10 cellular contexts compared by ENCODE assay signal in the genomic region with DNA sequence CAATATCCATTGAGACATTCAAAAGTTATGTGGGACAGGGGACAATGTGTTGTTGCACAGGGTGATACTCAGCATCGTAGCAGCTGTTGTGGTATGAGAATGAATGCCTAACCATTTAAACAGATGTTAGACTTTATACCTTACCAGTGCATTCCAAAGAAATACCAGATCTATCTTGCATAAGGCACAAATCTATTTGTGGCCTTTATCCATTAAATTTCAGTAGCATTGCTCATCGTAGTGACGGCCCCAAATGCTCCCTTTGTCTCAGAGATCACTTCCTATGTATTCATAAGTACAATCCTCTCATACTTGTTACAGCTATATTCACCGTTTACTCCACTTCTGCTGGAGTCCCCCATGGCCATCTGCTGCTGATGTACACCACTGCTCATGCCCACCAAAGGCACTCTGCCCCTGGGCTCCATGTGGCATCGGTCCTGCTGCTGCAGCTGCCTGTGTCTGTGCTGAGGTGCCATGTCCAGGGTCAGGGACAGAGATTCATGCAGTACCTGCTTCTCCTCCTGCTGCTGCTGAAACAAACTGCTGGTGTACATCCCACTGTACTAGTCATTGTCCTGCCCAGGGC.
DNase-seq lines count a peak whose midpoint lies in the region; ATAC-seq and TF ChIP-seq lines count a peak whose summit lies in the region.
"Had no signal": no experiment of that assay in that cellular context is flagged by ENCODE, and none has a peak within 500 bp of the region (broad histone marks: within the 10 kb centered on the region; RNA-seq: fewer than 3 reads in every experiment).

No MANE protein-coding gene starts in this region.

- H2AFZ ChIP-seq in osteoblast (ENCODE audit: low read length), result no peak overlapping the region

- no peak overlapping the region for H3K4me3 ChIP-seq in RWPE2 (ENCODE audit: severe bottlenecking)
- H3K4me3 ChIP-seq in osteoblast (ENCODE audit: insufficient read depth, low read length), result peak overlapping the region; percentile 34

- H3K27ac ChIP-seq in RWPE2 (ENCODE audit: poor library complexity, severe bottlenecking), result peak overlapping the region; percentile 98
- peak overlapping the region; percentile 83 for H3K27ac ChIP-seq in osteoblast (ENCODE audit: low read depth, low read length)

- no peaks in the 10 kb centered on the region for H4K20me1 ChIP-seq in osteoblast (ENCODE audit: insufficient read depth, low read length)

- H3K4me1 ChIP-seq in RWPE2 (ENCODE audit: insufficient read depth, poor library complexity, severe bottlenecking), result peaks cover 39% of the 10 kb centered on the region
- H3K4me1 ChIP-seq in osteoblast (ENCODE audit: insufficient read depth, low read length), result peaks cover 60% of the 10 kb centered on the region

- H3K27me3 ChIP-seq in RWPE2 (ENCODE audit: insufficient read depth, poor library complexity, severe bottlenecking) (no peaks in the 10 kb centered on the region), osteoblast (ENCODE audit: insufficient read depth, low read length) (no peaks in the 10 kb centered on the region)

- ATAC-seq in RWPE2 (ENCODE audit: low read depth), result peak; percentile 84
- no peak for ATAC-seq in HG03139 (IDR thresholded peaks at IDR 0.05; ENCODE audit: unreplicated experiment)
- no peak for ATAC-seq in GM19023 (IDR thresholded peaks at IDR 0.05; ENCODE audit: unreplicated experiment)

- DNase-seq in COLO829 (ENCODE audit: low spot score) (peak; percentile 70), RWPE2 (ENCODE audit: low spot score) (peak; percentile 59), fibroblast of gingiva (ENCODE audit: low read depth) (peak; percentile 94), osteoblast (ENCODE audit: insufficient read length, low spot score, missing footprints) (peak; percentile 22), NCI-H510A treated with DMSO at 0.1 percent for 48 hours (lab: John Stamatoyannopoulos, UW) (no peak), GM20000 (ENCODE audit: low spot score) (no peak)
- DNase-seq: mesendoderm, OCI-M1 had no signal

- no peaks in the 10 kb centered on the region for H3K9me3 ChIP-seq in RWPE2 (ENCODE audit: severe bottlenecking)
- no peaks in the 10 kb centered on the region for H3K9me3 ChIP-seq in osteoblast (ENCODE audit: low read depth, low read length)

- TF ChIP-seq CTCF in RWPE2 (IDR thresholded peaks at IDR 0.05; ENCODE audit: poor library complexity, severe bottlenecking) (no peak), osteoblast (IDR thresholded peaks at IDR 0.05; ENCODE audit: extremely low read depth, low read depth, low read length) (no peak), GM20000 (IDR thresholded peaks at IDR 0.05; ENCODE audit: extremely low read depth, missing control alignments) (no peak)

- H3K36me3 ChIP-seq in RWPE2 (ENCODE audit: low read depth), result no peaks in the 10 kb centered on the region
- H3K36me3 ChIP-seq in osteoblast (ENCODE audit: insufficient read depth, low read length), result no peaks in the 10 kb centered on the region

- H3K4me2 ChIP-seq in osteoblast (ENCODE audit: insufficient read depth, low read length), result peak overlapping the region; percentile 67

- no peaks in the 10 kb centered on the region for H3K79me2 ChIP-seq in osteoblast (ENCODE audit: insufficient read depth, low read length)

Comparison
In these comparisons a context has a peak if more than half of its experiments do, and no peak if none do; other contexts are left out.
1. DNase-seq: peak in COLO829 (single experiment), RWPE2 (single experiment), fibroblast of gingiva (single experiment) and osteoblast (single experiment); none in NCI-H510A treated with DMSO at 0.1 percent for 48 hours (single experiment) and GM20000 (single experiment).